In the genomic region with DNA sequence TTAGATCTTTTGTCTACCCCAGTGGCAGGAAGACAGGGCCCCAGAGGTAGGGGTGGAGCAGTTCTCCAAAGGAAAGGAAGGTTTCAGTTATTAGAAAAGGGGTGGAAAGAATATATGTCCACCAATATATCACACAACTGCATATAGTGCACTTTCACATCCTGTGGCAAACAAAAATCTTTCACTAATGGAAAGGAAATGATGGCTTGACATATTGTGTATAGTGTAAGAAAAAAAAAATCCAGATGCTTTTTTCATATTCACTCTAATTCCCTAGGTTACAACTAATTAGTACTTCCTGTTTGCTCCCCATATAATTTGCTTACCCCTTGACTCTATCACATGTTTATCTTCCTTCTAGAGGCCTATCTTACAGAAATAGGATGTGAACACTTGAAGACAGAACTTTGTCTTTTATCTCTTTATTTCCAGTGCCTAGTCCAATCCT, we compare ENCODE assay signal across 15 cellular contexts.
DNase-seq lines count a peak whose midpoint lies in the region; ATAC-seq and TF ChIP-seq lines count a peak whose summit lies in the region.
"Had no signal": no experiment of that assay in that cellular context is flagged by ENCODE, and none has a peak within 500 bp of the region (broad histone marks: within the 10 kb centered on the region; RNA-seq: fewer than 3 reads in every experiment).

No MANE protein-coding gene starts in this region.

- TF ChIP-seq CTCF in activated B cell treated with CpG ODN at 0.5 μM for 24 hours (IDR thresholded peaks at IDR 0.05) (no peak), chondrocyte (IDR thresholded peaks at IDR 0.05) (no peak), foreskin keratinocyte (conservative IDR thresholded peaks at IDR 0.05) (no peak)

- H3K4me1 ChIP-seq in CD4-positive, alpha-beta memory T cell (ENCODE audit: insufficient read depth, low read length): peaks cover 16% of the 10 kb centered on the region
- H3K4me1 ChIP-seq in foreskin keratinocyte: no peaks in the 10 kb centered on the region

- H3K27ac ChIP-seq in CD4-positive, alpha-beta memory T cell (ENCODE audit: low read depth, low read length): no peak overlapping the region
- H3K27ac ChIP-seq in foreskin keratinocyte: no peak overlapping the region

- intact Hi-C loops in CD4-positive, alpha-beta memory T cell (cut with micrococcal nuclease): no loop called here
- intact Hi-C loops in activated B cell treated with CpG ODN at 0.5 μM for 24 hours (cut with micrococcal nuclease): loop anchor here (1.0 to 2.0 kb wide), 3 partner anchors 8 to 17 kb away; no protein-coding TSS in a partner anchor

- peaks cover 0 to 9% of the 10 kb centered on the region in 2 donors for H3K36me3 Mint-ChIP-seq in CD4-positive, alpha-beta memory T cell
- peaks cover 2% of the 10 kb centered on the region for H3K36me3 Mint-ChIP-seq in activated B cell treated with CpG ODN at 0.5 μM for 24 hours (ENCODE audit: low read depth)
- H3K36me3 Mint-ChIP-seq in chondrocyte (ENCODE audit: low read depth): no peaks in the 10 kb centered on the region

- H3K27ac Mint-ChIP-seq in CD4-positive, alpha-beta memory T cell: peak overlapping the region in 4 of 7 donors; percentile 1 to 77 (median 40)
- H3K27ac Mint-ChIP-seq in activated B cell treated with CpG ODN at 0.5 μM for 24 hours (peak overlapping the region; percentile 59), chondrocyte (ENCODE audit: unreplicated experiment) (no peak overlapping the region)
- H3K27ac Mint-ChIP-seq: activated naive CD8-positive, alpha-beta T cell; progenitor cell of endocrine pancreas had no signal

- H3K27me3 ChIP-seq in CD4-positive, alpha-beta memory T cell (ENCODE audit: insufficient read depth, low read length): no peaks in the 10 kb centered on the region
- H3K27me3 ChIP-seq in foreskin keratinocyte: no peaks in the 10 kb centered on the region

- H3K36me3 ChIP-seq in CD4-positive, alpha-beta memory T cell (ENCODE audit: insufficient read depth, low read length): no peaks in the 10 kb centered on the region

- POLR2A ChIA-PET in CD4-positive, alpha-beta memory T cell (lab: Charles Lee; ENCODE audit: partially characterized antibody): no interaction called here
- POLR2A ChIA-PET in activated B cell treated with CpG ODN at 0.5 μM for 24 hours (lab: Charles Lee): no interaction called here

- H3K4me3 ChIP-seq in CD4-positive, alpha-beta memory T cell (ENCODE audit: low read length in 2 of 2): no peak overlapping the region

- peaks cover 9 to 22% (median 16%) of the 10 kb centered on the region in 4 donors for H3K4me1 Mint-ChIP-seq in CD4-positive, alpha-beta memory T cell
- H3K4me1 Mint-ChIP-seq in activated B cell treated with CpG ODN at 0.5 μM for 24 hours (peaks cover 66% of the 10 kb centered on the region), chondrocyte (ENCODE audit: low read depth) (peaks cover 13% of the 10 kb centered on the region)

- peak; percentile 67 for ATAC-seq in GM19372 (IDR thresholded peaks at IDR 0.05; ENCODE audit: low read depth, unreplicated experiment)
- peak; percentile 54 for ATAC-seq in HG03095 (IDR thresholded peaks at IDR 0.05; ENCODE audit: unreplicated experiment)
- peak; percentile 34 for ATAC-seq in activated B cell treated with CpG ODN at 0.5 μM for 24 hours (ENCODE audit: low read depth)
- no peak for ATAC-seq in foreskin keratinocyte

- H3K9me3 ChIP-seq in CD4-positive, alpha-beta memory T cell (ENCODE audit: control insufficient read depth in 1 of 2, low read length in 2 of 2): no peaks in the 10 kb centered on the region

- CTCF ChIA-PET in CD4-positive, alpha-beta memory T cell (lab: Charles Lee; ENCODE audit: partially characterized antibody): no interaction called here
- CTCF ChIA-PET in activated B cell treated with CpG ODN at 0.5 μM for 24 hours (lab: Charles Lee): no interaction called here

- H3K9me3 Mint-ChIP-seq in CD4-positive, alpha-beta memory T cell: peaks cover 0 to 5% (median 0%) of the 10 kb centered on the region in 8 donors
- H3K9me3 Mint-ChIP-seq in activated B cell treated with CpG ODN at 0.5 μM for 24 hours: peaks cover 3% of the 10 kb centered on the region
- peaks cover 9% of the 10 kb centered on the region for H3K9me3 Mint-ChIP-seq in chondrocyte (ENCODE audit: low read depth)

- H3K4me3 Mint-ChIP-seq in CD4-positive, alpha-beta memory T cell: peak overlapping the region in 1 of 8 donors; percentile 6
- H3K4me3 Mint-ChIP-seq in activated B cell treated with CpG ODN at 0.5 μM for 24 hours (no peak overlapping the region), chondrocyte (ENCODE audit: unreplicated experiment) (no peak overlapping the region)
- H3K4me3 Mint-ChIP-seq: activated naive CD8-positive, alpha-beta T cell; mesothelial cell of epicardium had no signal

- H3K27me3 Mint-ChIP-seq in CD4-positive, alpha-beta memory T cell: no peaks in the 10 kb centered on the region
- H3K27me3 Mint-ChIP-seq in activated B cell treated with CpG ODN at 0.5 μM for 24 hours (no peaks in the 10 kb centered on the region), chondrocyte (ENCODE audit: low read depth) (no peaks in the 10 kb centered on the region)
- H3K27me3 Mint-ChIP-seq: activated naive CD8-positive, alpha-beta T cell; progenitor cell of endocrine pancreas had no signal

- DNase-seq in CD4-positive, alpha-beta memory T cell: no peak
- no peak for DNase-seq in activated B cell treated with CpG ODN at 0.5 μM for 24 hours
- no peak for DNase-seq in KG1 (lab: John Stamatoyannopoulos, UW)
- no peak for DNase-seq in DMS53 (lab: John Stamatoyannopoulos, UW)
- DNase-seq in chondrocyte (ENCODE audit: low spot score): no peak
- DNase-seq in foreskin keratinocyte: no peak
- DNase-seq: NCI-H1417 treated with DMSO at 0.1 percent for 48 hours; NCI-H526 treated with DMSO at 0.1 percent for 48 hours; Right ventricle myocardium superior; stimulated activated naive CD4-positive, alpha-beta T cell had no signal
